In genomic region chr10:84171237-84171636, GRCh38 we compare ENCODE assay signal across 18 cellular contexts. TPM values are rescaled to one million over a fixed set of nuclear protein-coding genes. Genes with fewer than 3 reads are reported as not detected.
"Had no signal": no experiment of that assay in that cellular context is flagged by ENCODE, and none has a peak within 500 bp of the region (broad histone marks: within the 10 kb centered on the region; RNA-seq: fewer than 3 reads in every experiment).

No MANE protein-coding gene starts in this region.

RNA-seq across cellular contexts. Expression of gene GPR15LG, which starts 2.4 kb away (rescaled TPM):
- total RNA-seq: activated CD4-positive, alpha-beta T cell treated with anti-CD3 and anti-CD28 coated beads, Interleukin-2, amount 10 ng/mL, durations not matched to agents 7 days and 5 days; activated CD8-positive, alpha-beta T cell treated with anti-CD3 and anti-CD28 coated beads for 36 hours; activated T-helper 1 cell treated with anti-CD3 and anti-CD28 coated beads, Interleukin-12 subunit alpha, Interleukin-12 subunit beta, Interleukin-2, Interleukin-4 antibody, amounts not matched to agents 30 ng/mL and 10 ng/mL and 1 ng/mL, durations not matched to agents 14 hours and 24 hours and 36 hours; cardiac muscle cell; esophagus muscularis mucosa; mesenteric fat pad; naive thymus-derived CD8-positive, alpha-beta T cell; pulmonary artery endothelial cell; right cardiac atrium; T-cell; tibial nerve had no signal
- polyA plus RNA-seq: cardiac muscle cell; naive thymus-derived CD8-positive, alpha-beta T cell; right cardiac atrium had no signal

RNA-seq across cellular contexts. Expression of gene CDHR1, which starts 23.1 kb away (rescaled TPM):
- total RNA-seq: pulmonary artery endothelial cell had no signal

RNA-seq across cellular contexts. Expression of gene LRIT2, which starts 54.1 kb away (rescaled TPM):
- total RNA-seq: activated CD4-positive, alpha-beta T cell treated with anti-CD3 and anti-CD28 coated beads, Interleukin-2, amount 10 ng/mL, durations not matched to agents 7 days and 5 days; activated CD8-positive, alpha-beta T cell treated with anti-CD3 and anti-CD28 coated beads for 36 hours; activated T-helper 1 cell treated with anti-CD3 and anti-CD28 coated beads, Interleukin-12 subunit alpha, Interleukin-12 subunit beta, Interleukin-2, Interleukin-4 antibody, amounts not matched to agents 30 ng/mL and 10 ng/mL and 1 ng/mL, durations not matched to agents 14 hours and 24 hours and 36 hours; cardiac muscle cell; cerebellum; gastroesophageal sphincter; left colon; mesenteric fat pad; mucosa of gallbladder; naive thymus-derived CD8-positive, alpha-beta T cell; pancreas; pulmonary artery endothelial cell; right cardiac atrium; stomach; suprapubic skin; T-cell; tibial nerve had no signal
- polyA plus RNA-seq: cardiac muscle cell; naive thymus-derived CD8-positive, alpha-beta T cell; pancreas; right cardiac atrium; stomach had no signal
